17 cellular contexts compared by ENCODE assay signal in the genomic region with DNA sequence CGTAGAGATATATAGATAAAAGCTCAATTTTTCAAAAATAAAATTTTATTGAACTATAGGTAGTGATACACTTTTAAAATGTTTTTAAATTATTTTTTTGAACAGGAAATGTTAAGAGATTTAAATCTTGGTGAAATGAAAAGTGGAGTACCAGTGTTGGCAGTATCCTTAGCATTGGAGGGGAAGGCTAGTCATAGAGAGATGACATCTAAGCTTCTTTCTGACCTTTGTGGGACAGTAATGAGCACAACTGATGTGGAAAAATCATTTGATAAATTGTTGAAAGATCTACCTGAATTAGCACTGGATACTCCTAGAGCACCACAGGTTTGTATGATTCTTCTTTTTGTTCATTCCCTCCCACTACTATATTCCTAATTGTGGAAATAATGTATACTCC. TPM values are rescaled to one million over a fixed set of nuclear protein-coding genes. Genes with fewer than 3 reads are reported as not detected.
A peak's percentile ranks its signal among the peaks of the same experiment; 100 is the strongest.
DNase-seq lines count a peak whose midpoint lies in the region; ATAC-seq and TF ChIP-seq lines count a peak whose summit lies in the region.
"Had no signal": no experiment of that assay in that cellular context is flagged by ENCODE, and none has a peak within 500 bp of the region (broad histone marks: within the 10 kb centered on the region; RNA-seq: fewer than 3 reads in every experiment).

No MANE protein-coding gene starts in this region.

- H3K27ac Mint-ChIP-seq in activated T-cell treated with anti-CD3 and anti-CD28 coated beads, Interleukin-2, amount 50 U/mL, for 24 hours, result peak overlapping the region; percentile 76
- H3K27ac Mint-ChIP-seq in CD4-positive, alpha-beta T cell, result peak overlapping the region; percentile 1
- peak overlapping the region; percentile 79 for H3K27ac Mint-ChIP-seq in activated naive CD8-positive, alpha-beta T cell

- H3K27me3 ChIP-seq in CD4-positive, alpha-beta T cell (ENCODE audit: control insufficient read depth, insufficient read depth, low read length), result no peaks in the 10 kb centered on the region
- H3K27me3 ChIP-seq in parathyroid adenoma (ENCODE audit: control insufficient read depth, insufficient read depth, low read length), result no peaks in the 10 kb centered on the region
- H3K27me3 ChIP-seq: BLaER1 treated with 17β-estradiol and CSF1 and Interleukin-3, amounts not matched to agents 10 nM and 100 nM had no signal

- POLR2A ChIA-PET in CD4-positive, alpha-beta T cell (lab: Charles Lee), result interaction anchor here (0.8 to 2.1 kb wide), 8 partner anchors 9 to 85 kb away, joined by 3 to 7 read pairs (median 4); partner anchors contain the start of gene PDCD4

- H3K36me3 ChIP-seq in parathyroid adenoma (ENCODE audit: control insufficient read depth, insufficient read depth, low read length), result peaks cover 4% of the 10 kb centered on the region

- H3K9me3 Mint-ChIP-seq in activated T-cell treated with anti-CD3 and anti-CD28 coated beads, Interleukin-2, amount 50 U/mL, for 24 hours, result no peaks in the 10 kb centered on the region
- H3K9me3 Mint-ChIP-seq in CD4-positive, alpha-beta T cell, result no peaks in the 10 kb centered on the region
- no peaks in the 10 kb centered on the region for H3K9me3 Mint-ChIP-seq in activated naive CD8-positive, alpha-beta T cell (ENCODE audit: low read depth)

- no peaks in the 10 kb centered on the region for H3K9me3 ChIP-seq in CD4-positive, alpha-beta T cell (ENCODE audit: control insufficient read depth, low read length)
- H3K9me3 ChIP-seq in parathyroid adenoma (ENCODE audit: control insufficient read depth, low read length), result no peaks in the 10 kb centered on the region
- H3K9me3 ChIP-seq: BLaER1 treated with 17β-estradiol and CSF1 and Interleukin-3, amounts not matched to agents 10 nM and 100 nM; Caco-2 had no signal

- peaks cover 12% of the 10 kb centered on the region for H3K79me2 ChIP-seq in parathyroid adenoma

- intact Hi-C loops in CD4-positive, alpha-beta T cell (cut with DNase I, micrococcal nuclease), result no loop called here

- H3K27me3 Mint-ChIP-seq in activated T-cell treated with anti-CD3 and anti-CD28 coated beads, Interleukin-2, amount 50 U/mL, for 24 hours, result no peaks in the 10 kb centered on the region
- no peaks in the 10 kb centered on the region for H3K27me3 Mint-ChIP-seq in CD4-positive, alpha-beta T cell
- H3K27me3 Mint-ChIP-seq in activated naive CD8-positive, alpha-beta T cell, result no peaks in the 10 kb centered on the region

- H3K4me1 ChIP-seq in parathyroid adenoma, result peaks cover 28% of the 10 kb centered on the region

- DNase-seq in activated T-cell treated with anti-CD3 and anti-CD28 coated beads, Interleukin-2, amount 50 U/mL, for 24 hours, result no peak
- no peak for DNase-seq in activated T-cell treated with anti-CD3 and anti-CD28 coated beads, Interleukin-2, amount 50 U/mL, for 1 hour
- DNase-seq in CD4-positive, alpha-beta T cell, result no peak
- no peak for DNase-seq in HK-2 (ENCODE audit: unreplicated experiment)
- DNase-seq: Caco-2, EL, IMR-90, Karpas-422, MM.1S, NCI-H1105, NCI-H1694, NCI-H524 had no signal

- peak overlapping the region; percentile 63 for H3K4me3 ChIP-seq in parathyroid adenoma (ENCODE audit: low read depth, low read length)
- H3K4me3 ChIP-seq: BLaER1 treated with 17β-estradiol and CSF1 and Interleukin-3, amounts not matched to agents 10 nM and 100 nM had no signal

- no peak overlapping the region for H3K4me3 Mint-ChIP-seq in activated T-cell treated with anti-CD3 and anti-CD28 coated beads, Interleukin-2, amount 50 U/mL, for 24 hours
- H3K4me3 Mint-ChIP-seq in CD4-positive, alpha-beta T cell, result no peak overlapping the region
- H3K4me3 Mint-ChIP-seq in activated naive CD8-positive, alpha-beta T cell, result no peak overlapping the region

- H3K9ac ChIP-seq in parathyroid adenoma, result no peak overlapping the region
- H3K9ac ChIP-seq: BLaER1 treated with 17β-estradiol and CSF1 and Interleukin-3, amounts not matched to agents 10 nM and 100 nM had no signal

- no peak overlapping the region for H3K27ac ChIP-seq in CD4-positive, alpha-beta T cell (ENCODE audit: low read depth, low read length)
- no peak overlapping the region for H3K27ac ChIP-seq in parathyroid adenoma
- H3K27ac ChIP-seq: BLaER1 treated with 17β-estradiol and CSF1 and Interleukin-3, amounts not matched to agents 10 nM and 100 nM had no signal

- H3K36me3 Mint-ChIP-seq in activated T-cell treated with anti-CD3 and anti-CD28 coated beads, Interleukin-2, amount 50 U/mL, for 24 hours (ENCODE audit: low read depth), result peaks cover 69% of the 10 kb centered on the region
- H3K36me3 Mint-ChIP-seq in CD4-positive, alpha-beta T cell (ENCODE audit: low read depth), result peaks cover 92% of the 10 kb centered on the region
- H3K36me3 Mint-ChIP-seq in activated naive CD8-positive, alpha-beta T cell, result peaks cover 14% of the 10 kb centered on the region

- TF ChIP-seq CTCF in CD4-positive, alpha-beta T cell (IDR thresholded peaks at IDR 0.05), result no peak
- no peak for TF ChIP-seq CTCF in parathyroid adenoma (IDR thresholded peaks at IDR 0.05)

- no peak for ATAC-seq in CD4-positive, alpha-beta T cell (ENCODE audit: poor library complexity)
- ATAC-seq in HG02759 (IDR thresholded peaks at IDR 0.05; ENCODE audit: unreplicated experiment), result no peak
- no peak for ATAC-seq in HG03432 (IDR thresholded peaks at IDR 0.05; ENCODE audit: unreplicated experiment)

- H3K4me1 Mint-ChIP-seq in activated T-cell treated with anti-CD3 and anti-CD28 coated beads, Interleukin-2, amount 50 U/mL, for 24 hours (ENCODE audit: low read depth), result peaks cover 60% of the 10 kb centered on the region
- peaks cover 71% of the 10 kb centered on the region for H3K4me1 Mint-ChIP-seq in CD4-positive, alpha-beta T cell (ENCODE audit: low read depth)
- H3K4me1 Mint-ChIP-seq in activated naive CD8-positive, alpha-beta T cell (ENCODE audit: low read depth), result peaks cover 65% of the 10 kb centered on the region

- no peak overlapping the region for H2AFZ ChIP-seq in parathyroid adenoma

- CTCF ChIA-PET in CD4-positive, alpha-beta T cell (lab: Charles Lee), result interaction anchor here (0.5 to 2.2 kb wide), 6 partner anchors 10 to 137 kb away, joined by 3 to 10 read pairs (median 4); no protein-coding TSS in a partner anchor

- peak overlapping the region; percentile 64 for H3K4me2 ChIP-seq in parathyroid adenoma (ENCODE audit: low read length)
- H3K4me2 ChIP-seq: BLaER1 treated with 17β-estradiol and CSF1 and Interleukin-3, amounts not matched to agents 10 nM and 100 nM had no signal

RNA-seq across cellular contexts. Expression of gene PDCD4, which starts 15.8 kb away (rescaled TPM):
- 100 to 1,000 TPM; 352 to 358 TPM for total RNA-seq in CD4-positive, alpha-beta T cell

RNA-seq across cellular contexts. Expression of gene BBIP1, which starts 31.4 kb away (rescaled TPM):
- 10 to 100 TPM; 17.1 to 21.9 TPM for total RNA-seq in CD4-positive, alpha-beta T cell

RNA-seq across cellular contexts. Expression of gene SHOC2, which starts 31.8 kb away (rescaled TPM):
- 10 to 100 TPM; 65.9 to 66.9 TPM for total RNA-seq in CD4-positive, alpha-beta T cell

Comparison
In these comparisons a context has a peak if more than half of its experiments do, and no peak if none do; other contexts are left out.
1. H3K27ac Mint-ChIP-seq: peak in every context shown above with its lines; median percentile 79 in activated naive CD8-positive, alpha-beta T cell; 76 in activated T-cell treated with anti-CD3 and anti-CD28 coated beads, Interleukin-2, amount 50 U/mL, for 24 hours; 1 in CD4-positive, alpha-beta T cell.